9 cellular contexts compared by ENCODE assay signal in the genomic region with DNA sequence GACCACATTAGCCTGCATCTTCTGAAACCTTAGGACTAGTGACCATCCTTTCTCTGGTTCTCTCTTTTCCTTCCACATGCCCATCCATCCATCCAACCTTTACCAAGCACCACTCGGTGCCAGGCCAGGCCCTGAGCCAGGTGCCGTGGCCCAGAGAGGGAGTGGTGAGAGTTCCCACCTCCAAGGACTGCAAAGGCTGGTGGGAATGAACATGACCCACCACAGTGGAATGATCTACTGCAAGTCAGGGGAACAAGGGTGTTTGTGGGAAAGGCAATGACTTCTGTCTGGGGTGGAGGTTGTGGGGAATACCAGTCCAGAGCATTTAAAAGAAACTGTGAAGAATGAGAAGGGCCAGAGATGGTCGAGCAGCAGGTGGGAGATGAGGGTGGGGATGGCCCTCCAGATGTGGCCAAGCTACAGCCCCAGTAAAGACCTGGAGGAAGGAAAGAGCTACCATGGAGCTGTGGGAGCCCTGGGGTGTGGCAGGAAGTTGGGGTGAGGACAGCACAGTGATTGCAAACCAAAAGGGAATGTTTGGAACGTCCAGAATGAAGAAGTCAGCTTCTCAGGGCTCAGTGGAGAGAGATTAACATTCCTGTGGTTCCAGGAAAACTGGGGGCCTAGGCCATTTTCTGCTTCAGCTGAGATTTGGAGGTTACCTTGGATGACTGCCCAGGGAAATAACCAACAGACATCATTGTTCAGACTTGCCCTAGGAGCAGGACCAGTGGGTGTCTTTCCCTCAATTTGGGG. TPM values are rescaled to one million over a fixed set of nuclear protein-coding genes. Genes with fewer than 3 reads are reported as not detected.
A peak's percentile ranks its signal among the peaks of the same experiment; 100 is the strongest.
DNase-seq lines count a peak whose midpoint lies in the region; ATAC-seq and TF ChIP-seq lines count a peak whose summit lies in the region.
"Had no signal": no experiment of that assay in that cellular context is flagged by ENCODE, and none has a peak within 500 bp of the region (broad histone marks: within the 10 kb centered on the region; RNA-seq: fewer than 3 reads in every experiment).

No MANE protein-coding gene starts in this region.

- TF ChIP-seq CTCF in spleen (IDR thresholded peaks at IDR 0.05 in 8 of 11, conservative IDR thresholded peaks at IDR 0.05 in 3 of 11), result no peak
- no peak for TF ChIP-seq CTCF in gastrocnemius medialis (IDR thresholded peaks at IDR 0.05 in 4 of 5, conservative IDR thresholded peaks at IDR 0.05 in 1 of 5)

- no peaks in the 10 kb centered on the region for H3K27me3 ChIP-seq in SJSA1 (replicated peaks)
- no peaks in the 10 kb centered on the region for H3K27me3 ChIP-seq in spleen (replicated peaks in 1 of 7)
- H3K27me3 ChIP-seq in gastrocnemius medialis, result no peaks in the 10 kb centered on the region

- peaks cover 28% of the 10 kb centered on the region for H3K36me3 ChIP-seq in SJSA1
- H3K36me3 ChIP-seq in spleen, result peaks cover 0 to 93% (median 39%) of the 10 kb centered on the region in 6 donors
- H3K36me3 ChIP-seq in gastrocnemius medialis, result peaks cover 0 to 12% of the 10 kb centered on the region in 2 donors

- H3K4me1 ChIP-seq in SJSA1 (replicated peaks) (peaks cover 42% of the 10 kb centered on the region), spleen (peaks cover 0 to 10% (median 0%) of the 10 kb centered on the region in 6 donors), gastrocnemius medialis (peaks cover 0 to 8% of the 10 kb centered on the region in 2 donors)

- H3K27ac ChIP-seq in SJSA1 (peak overlapping the region; percentile 98), spleen (no peak overlapping the region), gastrocnemius medialis (no peak overlapping the region)

- in situ Hi-C loops in gastrocnemius medialis (cut with MboI; ENCODE audit: low sequenced_read_pairs in 4 of 4), result no loop called here

- DNase-seq in GM04504 (ENCODE audit: low read depth) (peak; percentile 99), SJSA1 (ENCODE audit: low read depth in 1 of 2, low spot score in 2 of 2) (peak; percentile 92 to 98), fibroblast of peridontal ligament (ENCODE audit: extremely low read depth) (peak; percentile 99), spleen (peak; percentile 41), ecto neural progenitor cell (ENCODE audit: low spot score) (no peak), gastrocnemius medialis (no peak)
- DNase-seq: right cardiac atrium had no signal

- ATAC-seq in GM18873 (IDR thresholded peaks at IDR 0.05; ENCODE audit: low FRiP score, unreplicated experiment) (no peak), gastrocnemius medialis (no peak), HG03095 (IDR thresholded peaks at IDR 0.05; ENCODE audit: unreplicated experiment) (no peak)

- H3K4me3 ChIP-seq in SJSA1, result no peak overlapping the region
- H3K4me3 ChIP-seq in spleen, result no peak overlapping the region
- H3K4me3 ChIP-seq in gastrocnemius medialis, result no peak overlapping the region

- TF ChIP-seq POLR2A in spleen (IDR thresholded peaks at IDR 0.05) (no peak), gastrocnemius medialis (IDR thresholded peaks at IDR 0.05) (no peak)

- intact Hi-C loops in spleen (cut with DNase I; ENCODE audit: low total_unique reads) (no loop called here), gastrocnemius medialis (cut with DNase I; ENCODE audit: low total_unique reads) (no loop called here)

- WGBS in spleen, 5 donors, result 43 to 76% (median 55%) methylated on average over 4 of the region's 4 CpGs

- H3K9me3 ChIP-seq in SJSA1 (replicated peaks) (no peaks in the 10 kb centered on the region), spleen (no peaks in the 10 kb centered on the region), gastrocnemius medialis (no peaks in the 10 kb centered on the region)

RNA-seq across cellular contexts. Expression of a gene that starts 30.6 kb away (rescaled TPM):
- total RNA-seq in SJSA1 (2014; rRNA removed; shearing (Covaris generic)), result 0.16 TPM in 2 replicates
- total RNA-seq in spleen (10 to 100 TPM in 1 of 7 donors, 1 to 10 TPM in 6; 5.1 to 11.0 (median 6.8) TPM), gastrocnemius medialis (under 1 TPM; 0.05 to 0.42 (median 0.19) TPM)
- 1 to 10 TPM; 1.3 to 2.2 (median 1.7) TPM for polyA plus RNA-seq in spleen

RNA-seq across cellular contexts. Expression of a gene that starts 32.4 kb away (rescaled TPM):
- total RNA-seq in SJSA1 (2014; rRNA removed; shearing (Covaris generic)), result 4.4 TPM in 2 replicates
- 10 to 100 TPM; 10.7 to 27.2 (median 13.0) TPM for total RNA-seq in spleen
- 1 to 10 TPM; 2.7 to 8.0 (median 5.7) TPM for polyA plus RNA-seq in spleen
- total RNA-seq in gastrocnemius medialis, result 1 to 10 TPM in 2 of 4 donors, under 1 TPM in 2; 0.66 to 2.9 (median 1.6) TPM

Comparison
In these comparisons a context has a peak if more than half of its experiments do, and no peak if none do; other contexts are left out.
1. DNase-seq: peak in GM04504 (single experiment), SJSA1 (2 of 2), fibroblast of peridontal ligament (single experiment) and spleen (single experiment); none in ecto neural progenitor cell (single experiment) and gastrocnemius medialis (0 of 2).